Comparison of ENCODE assay signal across 31 cellular contexts in genomic region chr2:177589191-177589590, GRCh38.
"Had no signal": no experiment of that assay in that cellular context is flagged by ENCODE, and none has a peak within 500 bp of the region (broad histone marks: within the 10 kb centered on the region; RNA-seq: fewer than 3 reads in every experiment).

No MANE protein-coding gene starts in this region.

- H3K4me1 ChIP-seq: ascending aorta had no signal

- ATAC-seq: activated CD8-positive, alpha-beta T cell treated with anti-CD3 and anti-CD28 coated beads for 36 hours; activated naive CD8-positive, alpha-beta T cell treated with anti-CD3 and anti-CD28 coated beads, Interleukin-2, amount 50 U/mL, for 24 hours; activated T-cell treated with anti-CD3 and anti-CD28 coated beads, Interleukin-2, amount 50 U/mL, for 4 hours; activated T-cell treated with anti-CD3 and anti-CD28 coated beads, Interleukin-2, amount 50 U/mL, for 72 hours; activated T-helper 17 cell treated with anti-CD3 and anti-CD28 coated beads, Interleukin-2, amount 50 U/mL, for 72 hours; body of pancreas had no signal

- H3K4me3 ChIP-seq: ascending aorta, body of pancreas, breast epithelium had no signal

- H3K36me3 ChIP-seq: ascending aorta, brain microvascular endothelial cell, breast epithelium had no signal

- H3K27me3 ChIP-seq: ascending aorta, body of pancreas, brain microvascular endothelial cell, breast epithelium had no signal

- FAIRE-seq: TTC549 had no signal

- H3K9me3 ChIP-seq: ascending aorta, body of pancreas, breast epithelium had no signal

- DNase-seq: activated B cell treated with CpG ODN at 0.5 μM for 24 hours; activated CD4-positive, alpha-beta memory T cell treated with anti-CD3 and anti-CD28 coated beads for 36 hours; activated CD4-positive, alpha-beta T cell treated with anti-CD3 and anti-CD28 coated beads for 4 hours; activated CD4-positive, alpha-beta T cell treated with anti-CD3 and anti-CD28 coated beads, Interleukin-2, amount 10 ng/mL, durations not matched to agents 24 days and 14 days; activated CD4-positive, alpha-beta T cell treated with anti-CD3 and anti-CD28 coated beads, Interleukin-2, amount 50 U/mL, for 1 hour; activated CD4-positive, alpha-beta T cell treated with anti-CD3 and anti-CD28 coated beads, Interleukin-2, amount 50 U/mL, for 4 hours; activated CD4-positive, CD25-positive, alpha-beta regulatory T cell treated with anti-CD3 and anti-CD28 coated beads, Interleukin-2, amount 50 U/mL, for 72 hours; activated CD8-positive, alpha-beta memory T cell treated with anti-CD3 and anti-CD28 coated beads, Interleukin-2, amount 50 U/mL, for 4 hours; activated CD8-positive, alpha-beta T cell treated with anti-CD3 and anti-CD28 coated beads for 36 hours; activated effector memory CD4-positive, alpha-beta T cell treated with anti-CD3 and anti-CD28 coated beads, Interleukin-2, amount 50 U/mL, for 16 hours; activated gamma-delta T cell treated with Interleukin-2 at 50 U/mL for 16 hours; activated naive CD4-positive, alpha-beta T cell; activated naive CD4-positive, alpha-beta T cell treated with anti-CD3 and anti-CD28 coated beads for 36 hours; activated naive CD8-positive, alpha-beta T cell treated with anti-CD3 and anti-CD28 coated beads, Interleukin-2, amount 10 ng/mL, durations not matched to agents 7 days and 5 days; activated naive CD8-positive, alpha-beta T cell treated with anti-CD3 and anti-CD28 coated beads, Interleukin-2, amount 50 U/mL, for 24 hours; activated T-cell treated with anti-CD3 and anti-CD28 coated beads for 4 hours; activated T-cell treated with anti-CD3 and anti-CD28 coated beads, Interleukin-2, amount 50 U/mL, for 1 hour; activated T-cell treated with anti-CD3 and anti-CD28 coated beads, Interleukin-2, amount 50 U/mL, for 4 hours; activated T-cell treated with anti-CD3 and anti-CD28 coated beads, Interleukin-2, amount 50 U/mL, for 72 hours; amygdala; anterior cingulate cortex; body of pancreas; brain microvascular endothelial cell; central memory CD4-positive, alpha-beta T cell; T-helper 1 cell; T-helper 9 cell had no signal

- H3K27ac ChIP-seq: ascending aorta, body of pancreas, brain microvascular endothelial cell, breast epithelium, VCaP had no signal
